In genomic region chr2:238162516-238163441, GRCh38 we compare ENCODE assay signal across 14 cellular contexts. TPM values are rescaled to one million over a fixed set of nuclear protein-coding genes. Genes with fewer than 3 reads are reported as not detected.
DNase-seq lines count a peak whose midpoint lies in the region; ATAC-seq and TF ChIP-seq lines count a peak whose summit lies in the region.
"Had no signal": no experiment of that assay in that cellular context is flagged by ENCODE, and none has a peak within 500 bp of the region (broad histone marks: within the 10 kb centered on the region; RNA-seq: fewer than 3 reads in every experiment).

No MANE protein-coding gene starts in this region.

- 63 to 75% (median 70%) methylated on average over 21 of the region's 21 CpGs for WGBS in psoas muscle, 3 donors

- ATAC-seq in psoas muscle, result no peak
- ATAC-seq: naive thymus-derived CD8-positive, alpha-beta T cell had no signal

- TF ChIP-seq CTCF in epithelial cell of proximal tubule (conservative IDR thresholded peaks at IDR 0.05; ENCODE audit: low read depth, low read length), result no peak
- TF ChIP-seq CTCF in psoas muscle (IDR thresholded peaks at IDR 0.05), result no peak

- H3K27ac ChIP-seq in psoas muscle, result no peak overlapping the region
- H3K27ac ChIP-seq: tibial artery had no signal

- peaks cover 0 to 28% (median 5%) of the 10 kb centered on the region in 3 donors for H3K27me3 ChIP-seq in psoas muscle (ENCODE audit: insufficient read depth in 3 of 3, low read length in 2 of 3)

- peaks cover 12% of the 10 kb centered on the region for H3K4me1 ChIP-seq in psoas muscle

- DNase-seq in DMS53 (lab: John Stamatoyannopoulos, UW) (peak; percentile 47), DMS53 treated with DMSO at 0.1 percent for 48 hours (lab: John Stamatoyannopoulos, UW; ENCODE audit: unreplicated experiment) (no peak), HuH-7.5 (ENCODE audit: low spot score) (peak; percentile 11), epithelial cell of proximal tubule (ENCODE audit: low read depth) (no peak), psoas muscle (peak; percentile 13 to 55), KBM-7 (no peak), HuH-7 (ENCODE audit: low spot score) (no peak)
- DNase-seq in activated T-cell treated with anti-CD3 and anti-CD28 coated beads, Interleukin-2, amount 50 U/mL, for 1 hour, result no peak
- DNase-seq: activated naive CD4-positive, alpha-beta T cell treated with Interleukin-2 at 50 U/mL for 16 hours; NCI-H1092 treated with DMSO at 0.1 percent for 48 hours; NCI-H526 treated with DMSO at 0.1 percent for 48 hours; SHP77 had no signal

- H3K4me3 ChIP-seq in epithelial cell of proximal tubule (ENCODE audit: low read depth, low read length) (peak overlapping the region; percentile 47), psoas muscle (no peak overlapping the region)

- no peaks in the 10 kb centered on the region for H3K9me3 ChIP-seq in psoas muscle
- H3K9me3 ChIP-seq: tibial artery had no signal

- intact Hi-C loops in psoas muscle (cut with DNase I), result loop anchor here (5.0 kb wide), 1 partner anchor 100 kb away; no protein-coding TSS in a partner anchor

- H3K36me3 ChIP-seq in psoas muscle (ENCODE audit: insufficient read depth in 1 of 2, low read depth in 1 of 2), result peaks cover 0 to 6% of the 10 kb centered on the region in 2 donors

- in situ Hi-C loops in KBM-7 (cut with MboI; ENCODE audit: low pct_unique_long_range_greater_than_20kb, low sequenced_read_pairs), result no loop called here

RNA-seq across cellular contexts. Expression of gene ERFE, which starts 4.0 kb away (rescaled TPM):
- total RNA-seq in epithelial cell of proximal tubule (9.8 and 86.8 TPM in 2 replicates), psoas muscle (10 to 100 TPM in 1 of 4 donors, 1 to 10 TPM in 3; 1.8 to 18.2 (median 4.5) TPM)
- 10 to 100 TPM in 1 of 3 donors, 1 to 10 TPM in 2; 1.4 to 15.4 (median 1.7) TPM for polyA plus RNA-seq in psoas muscle
- total RNA-seq: naive thymus-derived CD8-positive, alpha-beta T cell had no signal
- polyA plus RNA-seq: naive thymus-derived CD8-positive, alpha-beta T cell had no signal

RNA-seq across cellular contexts. Expression of gene KLHL30, which starts 24.3 kb away (rescaled TPM):
- total RNA-seq in epithelial cell of proximal tubule (0.72 and 1.7 TPM in 2 replicates), psoas muscle (100 to 1,000 TPM in 3 of 4 donors, 10 to 100 TPM in 1; 82.1 to 175 (median 153) TPM)
- 100 to 1,000 TPM in 1 of 3 donors, 10 to 100 TPM in 2; 67.7 to 121 (median 91.7) TPM for polyA plus RNA-seq in psoas muscle
- total RNA-seq: naive thymus-derived CD8-positive, alpha-beta T cell had no signal
- polyA plus RNA-seq: naive thymus-derived CD8-positive, alpha-beta T cell had no signal

RNA-seq across cellular contexts. Expression of gene ILKAP, which starts 40.7 kb away (rescaled TPM):
- total RNA-seq in epithelial cell of proximal tubule, result 18.2 and 28.9 TPM in 2 replicates
- 10 to 100 TPM; 31.8 to 43.8 (median 39.3) TPM for total RNA-seq in psoas muscle
- 10 to 100 TPM; 55.2 to 66.6 (median 58.4) TPM for polyA plus RNA-seq in psoas muscle

Comparison
In these comparisons a context has a peak if more than half of its experiments do, and no peak if none do; other contexts are left out.
1. DNase-seq: peak in DMS53 (single experiment), HuH-7.5 (single experiment) and psoas muscle (2 of 2); none in DMS53 treated with DMSO at 0.1 percent for 48 hours (single experiment), epithelial cell of proximal tubule (single experiment), KBM-7 (single experiment), HuH-7 (single experiment) and activated T-cell treated with anti-CD3 and anti-CD28 coated beads, Interleukin-2, amount 50 U/mL, for 1 hour (single experiment).
2. RNA of gene KLHL30, which starts 24.3 kb away (total RNA-seq): 82.1 to 175 TPM in psoas muscle; 0.72 to 1.7 TPM in epithelial cell of proximal tubule; every median in the first group is over 10 times any median in the second.